ENCODE assay signal across 9 cellular contexts in the genomic region with DNA sequence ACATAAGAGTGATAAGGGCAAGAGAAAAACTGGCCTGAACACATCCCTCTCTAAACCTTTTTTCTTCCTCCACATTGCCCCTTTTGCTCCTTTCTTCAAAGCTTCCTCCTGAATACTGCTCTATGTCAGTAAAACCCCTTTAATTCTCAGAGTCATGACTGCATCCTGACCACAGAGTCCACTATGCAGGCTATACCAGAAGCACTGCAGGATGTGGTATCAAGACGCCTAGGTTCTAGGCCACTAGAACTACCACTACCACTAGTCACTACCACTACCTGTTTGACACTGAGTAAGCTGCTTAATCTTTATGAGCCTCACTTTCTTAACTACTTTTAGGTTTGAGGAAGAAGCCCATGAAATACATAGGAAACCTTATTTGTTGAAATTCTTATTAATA. TPM values are rescaled to one million over a fixed set of nuclear protein-coding genes. Genes with fewer than 3 reads are reported as not detected.
A peak's percentile ranks its signal among the peaks of the same experiment; 100 is the strongest.
DNase-seq lines count a peak whose midpoint lies in the region; ATAC-seq lines count a peak whose summit lies in the region.
"Had no signal": no experiment of that assay in that cellular context is flagged by ENCODE, and none has a peak within 500 bp of the region (broad histone marks: within the 10 kb centered on the region; RNA-seq: fewer than 3 reads in every experiment).

No MANE protein-coding gene starts in this region.

- H3K4me3 ChIP-seq in MG63 = no peak overlapping the region

- H3K27ac Mint-ChIP-seq in effector memory CD8-positive, alpha-beta T cell = peak overlapping the region; percentile 83 to 90

- no peaks in the 10 kb centered on the region for H3K36me3 ChIP-seq in MG63

- no peaks in the 10 kb centered on the region for H3K27me3 ChIP-seq in MG63

- peak; percentile 18 to 33 (median 26) for DNase-seq in effector memory CD8-positive, alpha-beta T cell
- DNase-seq in DMS53 (lab: John Stamatoyannopoulos, UW) (no peak), NCI-H1694 treated with DMSO at 0.1 percent for 48 hours (lab: John Stamatoyannopoulos, UW) (no peak), NCI-H2196 (lab: John Stamatoyannopoulos, UW; ENCODE audit: unreplicated experiment) (no peak), MG63 (no peak)
- DNase-seq: T-helper 9 cell had no signal

- no peaks in the 10 kb centered on the region for H3K27me3 Mint-ChIP-seq in effector memory CD8-positive, alpha-beta T cell

- H3K9me3 ChIP-seq in MG63 = no peaks in the 10 kb centered on the region

- no peaks in the 10 kb centered on the region for H3K9me3 Mint-ChIP-seq in effector memory CD8-positive, alpha-beta T cell

- H3K4me1 Mint-ChIP-seq in effector memory CD8-positive, alpha-beta T cell (ENCODE audit: low read depth in 2 of 2) = peaks cover 44 to 66% of the 10 kb centered on the region in 2 donors

- peaks cover 2% of the 10 kb centered on the region for H3K36me3 Mint-ChIP-seq in effector memory CD8-positive, alpha-beta T cell (ENCODE audit: insufficient read depth)

- peak overlapping the region; percentile 58 to 68 for H3K4me3 Mint-ChIP-seq in effector memory CD8-positive, alpha-beta T cell

- ATAC-seq in GM18508 (IDR thresholded peaks at IDR 0.05; ENCODE audit: insufficient read depth, unreplicated experiment) (peak; percentile 70), GM21381 (IDR thresholded peaks at IDR 0.05; ENCODE audit: unreplicated experiment) (peak; percentile 90), HG03354 (IDR thresholded peaks at IDR 0.05; ENCODE audit: poor library complexity, severe bottlenecking, unreplicated experiment) (peak; percentile 84)
- peak; percentile 99 for ATAC-seq in effector memory CD8-positive, alpha-beta T cell (replicated peaks)

RNA-seq across cellular contexts. Expression of gene ARHGEF9, which starts 38.7 kb away (rescaled TPM):
- total RNA-seq in MG63 (2014; rRNA removed; shearing (Covaris generic); ENCODE audit: low replicate concordance) = 9.8 and 13.4 TPM in 2 replicates

Comparison
In these comparisons a context has a peak if more than half of its experiments do, and no peak if none do; other contexts are left out.
1. DNase-seq: peak in effector memory CD8-positive, alpha-beta T cell (3 of 3); none in DMS53 (single experiment), NCI-H1694 treated with DMSO at 0.1 percent for 48 hours (single experiment), NCI-H2196 (single experiment) and MG63 (single experiment).
2. Peak in every context shown above with its lines, with median percentiles within 50 percentile points of each other: ATAC-seq.